9 cellular contexts compared by ENCODE assay signal in genomic region chr9:35618325-35618727, GRCh38. TPM values are rescaled to one million over a fixed set of nuclear protein-coding genes. Genes with fewer than 3 reads are reported as not detected.
DNase-seq lines count a peak whose midpoint lies in the region; ATAC-seq and TF ChIP-seq lines count a peak whose summit lies in the region.
"Had no signal": no experiment of that assay in that cellular context is flagged by ENCODE, and none has a peak within 500 bp of the region (broad histone marks: within the 10 kb centered on the region; RNA-seq: fewer than 3 reads in every experiment).

Gene CD72 (minus strand): TSS chr9:35618413. CDS start chr9:35618303, 110 bp downstream.

- no peaks in the 10 kb centered on the region for H3K27me3 Mint-ChIP-seq in stimulated activated naive B cell treated with anti-CD40 and anti-IgM and Interleukin-4, amounts not matched to agents 10 μg/mL and 1 μg/mL and 100 μg/mL, for 72 hours

- H3K27ac ChIP-seq in VCaP = peak within 1 kb of the TSS; percentile 13; the same call in 1 of the 2 replicates
- H3K27ac ChIP-seq in right atrium auricular region = no peak within 1 kb of the TSS
- H3K27ac ChIP-seq: 22Rv1 had no signal

- no peak for TF ChIP-seq CTCF in VCaP (conservative IDR thresholded peaks at IDR 0.05)
- no peak for TF ChIP-seq CTCF in right atrium auricular region (IDR thresholded peaks at IDR 0.05)

- peak within 1 kb of the TSS; percentile 91 to 96 for H3K4me3 Mint-ChIP-seq in stimulated activated naive B cell treated with anti-CD40 and anti-IgM and Interleukin-4, amounts not matched to agents 10 μg/mL and 1 μg/mL and 100 μg/mL, for 72 hours

- peak within 1 kb of the TSS; percentile 31 to 50 for H3K4me3 ChIP-seq in right atrium auricular region

- H3K27me3 ChIP-seq in right atrium auricular region = no peaks in the 10 kb centered on the region

- H3K27ac Mint-ChIP-seq in stimulated activated naive B cell treated with anti-CD40 and anti-IgM and Interleukin-4, amounts not matched to agents 10 μg/mL and 1 μg/mL and 100 μg/mL, for 72 hours = peak within 1 kb of the TSS; percentile 99

- H3K9me3 Mint-ChIP-seq in stimulated activated naive B cell treated with anti-CD40 and anti-IgM and Interleukin-4, amounts not matched to agents 10 μg/mL and 1 μg/mL and 100 μg/mL, for 72 hours = no peaks in the 10 kb centered on the region

- ATAC-seq in stimulated activated naive B cell treated with anti-CD40 and anti-IgM and Interleukin-4, amounts not matched to agents 10 μg/mL and 1 μg/mL and 100 μg/mL, for 72 hours (replicated peaks) = peak; percentile 39 to 40
- no peak for ATAC-seq in GM19324 (IDR thresholded peaks at IDR 0.05; ENCODE audit: low FRiP score, unreplicated experiment)
- no peak for ATAC-seq in GM21528 (IDR thresholded peaks at IDR 0.05; ENCODE audit: low FRiP score, unreplicated experiment)

- DNase-seq in DMS 273 (lab: John Stamatoyannopoulos, UW; ENCODE audit: unreplicated experiment) = peak; percentile 30
- DNase-seq in DMS 273 treated with DMSO at 0.1 percent for 48 hours (lab: John Stamatoyannopoulos, UW) = no peak
- no peak for DNase-seq in right atrium auricular region (ENCODE audit: low spot score)
- peak; percentile 55 for DNase-seq in stimulated activated naive B cell treated with anti-CD40 and anti-IgM and Interleukin-4, amounts not matched to agents 10 μg/mL and 1 μg/mL and 100 μg/mL, for 72 hours
- no peak for DNase-seq in foreskin melanocyte

- H3K4me1 Mint-ChIP-seq in stimulated activated naive B cell treated with anti-CD40 and anti-IgM and Interleukin-4, amounts not matched to agents 10 μg/mL and 1 μg/mL and 100 μg/mL, for 72 hours = peaks cover 77 to 97% of the 10 kb centered on the region in 2 donors

- H3K36me3 ChIP-seq in right atrium auricular region = no peaks in the 10 kb centered on the region

- H3K4me1 ChIP-seq in right atrium auricular region = peaks cover 0 to 13% of the 10 kb centered on the region in 2 donors

- H3K9me3 ChIP-seq in right atrium auricular region = no peaks in the 10 kb centered on the region

- peaks cover 46 to 50% of the 10 kb centered on the region in 2 donors for H3K36me3 Mint-ChIP-seq in stimulated activated naive B cell treated with anti-CD40 and anti-IgM and Interleukin-4, amounts not matched to agents 10 μg/mL and 1 μg/mL and 100 μg/mL, for 72 hours

RNA-seq across cellular contexts. Expression of gene CD72, which starts in this region (rescaled TPM):
- total RNA-seq in right atrium auricular region = 1 to 10 TPM in 1 of 2 donors, under 1 TPM in 1; 0.79 to 1.3 TPM

Comparison
In these comparisons a context has a peak if more than half of its experiments do, and no peak if none do; other contexts are left out.
1. DNase-seq: peak in DMS 273 (single experiment) and stimulated activated naive B cell treated with anti-CD40 and anti-IgM and Interleukin-4, amounts not matched to agents 10 μg/mL and 1 μg/mL and 100 μg/mL, for 72 hours (single experiment); none in DMS 273 treated with DMSO at 0.1 percent for 48 hours (single experiment), right atrium auricular region (single experiment) and foreskin melanocyte (single experiment).
2. ATAC-seq: peak in stimulated activated naive B cell treated with anti-CD40 and anti-IgM and Interleukin-4, amounts not matched to agents 10 μg/mL and 1 μg/mL and 100 μg/mL, for 72 hours (2 of 2); none in GM19324 (single experiment) and GM21528 (single experiment).